ENCODE assay signal across 1 cellular context in genomic region chr6:42445955-42446354, GRCh38. TPM values are rescaled to one million over a fixed set of nuclear protein-coding genes. Genes with fewer than 3 reads are reported as not detected.
"Had no signal": no experiment of that assay in that cellular context is flagged by ENCODE, and none has a peak within 500 bp of the region (broad histone marks: within the 10 kb centered on the region; RNA-seq: fewer than 3 reads in every experiment).

No MANE protein-coding gene starts in this region.

RNA-seq across cellular contexts. Expression of gene TRERF1, which starts 5.8 kb away (rescaled TPM):
- total RNA-seq: dermis microvascular lymphatic vessel endothelial cell had no signal
